8 cellular contexts compared by ENCODE assay signal in genomic region chr10:74176380-74177139, GRCh38. TPM values are rescaled to one million over a fixed set of nuclear protein-coding genes. Genes with fewer than 3 reads are reported as not detected.
A peak's percentile ranks its signal among the peaks of the same experiment; 100 is the strongest.
DNase-seq lines count a peak whose midpoint lies in the region; ATAC-seq, FAIRE-seq and TF ChIP-seq lines count a peak whose summit lies in the region.

No MANE protein-coding gene starts in this region.

- peak overlapping the region; percentile 95 for H3K27ac Mint-ChIP-seq in activated CD4-positive, alpha-beta T cell treated with anti-CD3 and anti-CD28 coated beads for 36 hours

- POLR2A ChIA-PET in activated CD4-positive, alpha-beta T cell treated with anti-CD3 and anti-CD28 coated beads for 36 hours (lab: Charles Lee) = interaction anchor here (0.6 to 1.5 kb wide), 3 partner anchors 13 to 953 kb away, joined by 3 to 19 read pairs (median 4); partner anchors contain the start of genes ADK and AP3M1

- peak overlapping the region; percentile 98 for H3K4me3 ChIP-seq in BE2C (ENCODE audit: low read depth, low read length)
- peak overlapping the region; percentile 77 for H3K4me3 ChIP-seq in choroid plexus epithelial cell (ENCODE audit: low read depth, low read length)

- intact Hi-C loops in activated CD4-positive, alpha-beta T cell treated with anti-CD3 and anti-CD28 coated beads for 36 hours (cut with DNase I, micrococcal nuclease) = loop anchor here (1.0 to 5.0 kb wide), 8 partner anchors 25 to 1058 kb away; partner anchors contain the start of genes ADK (in 2 of the 2), KAT6B (in 1 of the 2), SAMD8 (in 1 of the 2) and VDAC2 (in 1 of the 2)

- H3K9me3 Mint-ChIP-seq in activated CD4-positive, alpha-beta T cell treated with anti-CD3 and anti-CD28 coated beads for 36 hours (ENCODE audit: low read depth) = no peaks in the 10 kb centered on the region

- H3K4me1 ChIP-seq in BE2C = peaks cover 8% of the 10 kb centered on the region

- no peaks in the 10 kb centered on the region for H3K36me3 ChIP-seq in BE2C

- CTCF ChIA-PET in activated CD4-positive, alpha-beta T cell treated with anti-CD3 and anti-CD28 coated beads for 36 hours (lab: Charles Lee) = interaction anchor here (0.6 to 1.2 kb wide), 4 partner anchors 19 to 360 kb away, joined by 3 to 8 read pairs (median 5); partner anchors contain the start of genes ADK and AP3M1

- peak; percentile 89 for FAIRE-seq in GM19239 (lab: Jason Lieb, UNC)

- peaks cover 37% of the 10 kb centered on the region for H3K4me1 Mint-ChIP-seq in activated CD4-positive, alpha-beta T cell treated with anti-CD3 and anti-CD28 coated beads for 36 hours

- peaks cover 6% of the 10 kb centered on the region for H3K36me3 Mint-ChIP-seq in activated CD4-positive, alpha-beta T cell treated with anti-CD3 and anti-CD28 coated beads for 36 hours (ENCODE audit: low read depth)

- TF ChIP-seq CTCF in BE2C (IDR thresholded peaks at IDR 0.05; ENCODE audit: low read depth, low read length) = no peak
- TF ChIP-seq CTCF in choroid plexus epithelial cell (conservative IDR thresholded peaks at IDR 0.05; ENCODE audit: low read depth, low read length) = no peak

- peak overlapping the region; percentile 89 for H3K4me3 Mint-ChIP-seq in activated CD4-positive, alpha-beta T cell treated with anti-CD3 and anti-CD28 coated beads for 36 hours

- H3K27me3 Mint-ChIP-seq in activated CD4-positive, alpha-beta T cell treated with anti-CD3 and anti-CD28 coated beads for 36 hours = no peaks in the 10 kb centered on the region

- H3K27me3 ChIP-seq in BE2C = no peaks in the 10 kb centered on the region

- H3K9me3 ChIP-seq in BE2C = no peaks in the 10 kb centered on the region

- ATAC-seq in HG03442 (IDR thresholded peaks at IDR 0.05; ENCODE audit: unreplicated experiment) = peak; percentile 89
- peak; percentile 94 for ATAC-seq in activated CD4-positive, alpha-beta T cell treated with anti-CD3 and anti-CD28 coated beads for 36 hours

- peak; percentile 98 for DNase-seq in BE2C
- peak; percentile 64 for DNase-seq in GM19239 (ENCODE audit: insufficient read length, low spot score)
- DNase-seq in NCI-H510A treated with DMSO at 0.1 percent for 48 hours (lab: John Stamatoyannopoulos, UW) = peak; percentile 96
- DNase-seq in activated CD4-positive, alpha-beta T cell treated with anti-CD3 and anti-CD28 coated beads for 36 hours = peak; percentile 98
- DNase-seq in choroid plexus epithelial cell (ENCODE audit: low read depth) = peak; percentile 89
- DNase-seq in kidney tubule cell (ENCODE audit: low spot score) = peak; percentile 98
- peak; percentile 86 to 87 for DNase-seq in stimulated activated CD4-positive, alpha-beta T cell treated with anti-CD3 and anti-CD28 coated beads, Interleukin-1b, Interleukin-23, amount 100 ng/mL, for 1 hour (ENCODE audit: low read depth in 2 of 2)

RNA-seq across cellular contexts. Expression of gene ADK, which starts 25.5 kb away (rescaled TPM):
- polyA plus RNA-seq in BE2C (2012; ENCODE audit: insufficient read depth, insufficient read length, low read depth) = 38.5 TPM
- 10 to 100 TPM; 53.7 to 55.0 TPM for total RNA-seq in activated CD4-positive, alpha-beta T cell treated with anti-CD3 and anti-CD28 coated beads for 36 hours

RNA-seq across cellular contexts. Expression of gene AP3M1, which starts 25.9 kb away (rescaled TPM):
- polyA plus RNA-seq in BE2C (2012; ENCODE audit: insufficient read depth, insufficient read length, low read depth) = 34.9 TPM
- 10 to 100 TPM; 41.9 to 42.0 TPM for total RNA-seq in activated CD4-positive, alpha-beta T cell treated with anti-CD3 and anti-CD28 coated beads for 36 hours

Comparison
In these comparisons a context has a peak if more than half of its experiments do, and no peak if none do; other contexts are left out.
1. Peak in every context shown above with its lines: DNase-seq, ATAC-seq and H3K4me3 ChIP-seq.